Comparison of ENCODE assay signal across 16 cellular contexts in the genomic region with DNA sequence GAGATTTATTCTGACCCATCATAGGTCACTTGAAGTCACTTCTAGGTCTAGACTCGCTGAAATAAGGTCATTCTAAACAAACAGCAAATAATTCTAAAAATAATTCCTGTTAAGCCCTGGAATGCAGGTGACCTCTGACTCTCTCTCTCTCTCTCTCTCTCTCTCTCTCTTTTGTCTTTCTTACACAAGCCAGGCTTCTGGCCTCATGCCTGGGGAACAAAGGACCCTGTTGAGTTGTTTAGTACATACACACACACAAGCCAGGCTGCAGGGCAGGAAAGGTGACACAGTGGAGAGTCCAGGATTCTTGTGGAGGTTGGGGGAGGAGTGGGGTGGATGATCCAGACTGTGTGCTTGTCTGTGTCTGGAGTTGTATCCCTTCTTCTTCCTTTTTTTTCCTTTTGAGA. TPM values are rescaled to one million over a fixed set of nuclear protein-coding genes. Genes with fewer than 3 reads are reported as not detected.
DNase-seq lines count a peak whose midpoint lies in the region; ATAC-seq and TF ChIP-seq lines count a peak whose summit lies in the region.
"Had no signal": no experiment of that assay in that cellular context is flagged by ENCODE, and none has a peak within 500 bp of the region (broad histone marks: within the 10 kb centered on the region; RNA-seq: fewer than 3 reads in every experiment).

No MANE protein-coding gene starts in this region.

- H3K36me3 Mint-ChIP-seq in Caco-2 (ENCODE audit: insufficient read depth, unreplicated experiment): peaks cover 15% of the 10 kb centered on the region
- H3K36me3 Mint-ChIP-seq: naive thymus-derived CD8-positive, alpha-beta T cell had no signal

- H3K27me3 Mint-ChIP-seq in Caco-2 (ENCODE audit: insufficient read depth, unreplicated experiment): no peaks in the 10 kb centered on the region

- in situ Hi-C loops in GM13977 (cut with MboI; ENCODE audit: low pct_unique_long_range_greater_than_20kb, low sequenced_read_pairs, unreplicated experiment): no loop called here

- peak; percentile 5 for ATAC-seq in esophagus mucosa
- ATAC-seq in HG03571 (IDR thresholded peaks at IDR 0.05; ENCODE audit: unreplicated experiment): no peak
- no peak for ATAC-seq in mucosa of descending colon
- ATAC-seq: activated CD4-positive, alpha-beta T cell treated with anti-CD3 and anti-CD28 coated beads for 36 hours; naive thymus-derived CD8-positive, alpha-beta T cell; stimulated activated naive CD8-positive, alpha-beta T cell treated with anti-CD3 and anti-CD28 coated beads, Interleukin-15, amount 100 ng/mL, for 72 hours had no signal

- peak overlapping the region; percentile 32 for H3K4me3 Mint-ChIP-seq in Caco-2 (ENCODE audit: unreplicated experiment)
- H3K4me3 Mint-ChIP-seq: activated CD4-positive, alpha-beta T cell treated with anti-CD3 and anti-CD28 coated beads for 36 hours; stimulated activated naive CD8-positive, alpha-beta T cell treated with anti-CD3 and anti-CD28 coated beads, Interleukin-15, amount 100 ng/mL, for 72 hours had no signal

- peak; percentile 90 to 91 for DNase-seq in Caco-2
- no peak for DNase-seq in NT2/D1 (ENCODE audit: low read depth, low spot score)
- peak; percentile 55 for DNase-seq in mucosa of gallbladder (ENCODE audit: low spot score)
- no peak for DNase-seq in 8988T
- no peak for DNase-seq in GM13977 (ENCODE audit: low spot score)
- DNase-seq in mucosa of descending colon: no peak
- DNase-seq: activated CD4-positive, alpha-beta T cell treated with anti-CD3 and anti-CD28 coated beads for 36 hours; activated naive CD4-positive, alpha-beta T cell; dorsolateral prefrontal cortex; naive thymus-derived CD8-positive, alpha-beta T cell; NCI-H510A; SK-N-SH; stimulated activated CD4-positive, alpha-beta T cell treated with anti-CD3 and anti-CD28 coated beads, Interleukin-1b, Interleukin-23, amount 100 ng/mL, for 48 hours; stimulated activated naive CD8-positive, alpha-beta T cell treated with anti-CD3 and anti-CD28 coated beads, Interleukin-15, amount 100 ng/mL, for 72 hours had no signal

- BruUV-seq in Caco-2 (replicated peaks; lab: Mats Ljungman, UMichigan): no TSS peak

- H3K9me3 ChIP-seq in Caco-2: no peaks in the 10 kb centered on the region
- no peaks in the 10 kb centered on the region for H3K9me3 ChIP-seq in NT2/D1 (ENCODE audit: insufficient read depth, low read length)
- no peaks in the 10 kb centered on the region for H3K9me3 ChIP-seq in mucosa of descending colon
- H3K9me3 ChIP-seq: SK-N-SH had no signal

- peaks cover 40% of the 10 kb centered on the region for H3K4me1 Mint-ChIP-seq in Caco-2 (ENCODE audit: low read depth, unreplicated experiment)

- CTCF ChIA-PET in Caco-2 (lab: Charles Lee): interaction anchor here (1.0 kb wide), 1 partner anchor 44 kb away, joined by 3 read pairs; no protein-coding TSS in a partner anchor

- POLR2A ChIA-PET in Caco-2 (lab: Charles Lee): interaction anchor here (0.7 kb wide), 1 partner anchor 32 kb away, joined by 4 read pairs; no protein-coding TSS in a partner anchor

- H3K4me3 ChIP-seq in Caco-2 (ENCODE audit: low read depth, low read length) (no peak overlapping the region), NT2/D1 (ENCODE audit: insufficient read length, low read depth) (no peak overlapping the region), mucosa of descending colon (no peak overlapping the region)
- H3K4me3 ChIP-seq: dorsolateral prefrontal cortex had no signal

- H3K9ac ChIP-seq in NT2/D1 (ENCODE audit: insufficient read length, low read depth): peak overlapping the region; percentile 6
- H3K9ac ChIP-seq: SK-N-SH had no signal

- no peaks in the 10 kb centered on the region for H3K9me3 Mint-ChIP-seq in Caco-2 (ENCODE audit: unreplicated experiment)
- H3K9me3 Mint-ChIP-seq: naive thymus-derived CD8-positive, alpha-beta T cell; stimulated activated naive CD8-positive, alpha-beta T cell treated with anti-CD3 and anti-CD28 coated beads, Interleukin-15, amount 100 ng/mL, for 72 hours had no signal

- H3K27ac Mint-ChIP-seq in Caco-2 (ENCODE audit: unreplicated experiment): peak overlapping the region; percentile 81
- H3K27ac Mint-ChIP-seq: activated CD4-positive, alpha-beta T cell treated with anti-CD3 and anti-CD28 coated beads for 36 hours; naive thymus-derived CD8-positive, alpha-beta T cell; stimulated activated naive CD8-positive, alpha-beta T cell treated with anti-CD3 and anti-CD28 coated beads, Interleukin-15, amount 100 ng/mL, for 72 hours had no signal

- intact Hi-C loops in Caco-2 (cut with micrococcal nuclease; ENCODE audit: unreplicated experiment) (loop anchor here (1.0 to 2.0 kb wide), 4 partner anchors 20 to 139 kb away; partner anchors contain the start of gene LAMTOR2), mucosa of descending colon (cut with DNase I, micrococcal nuclease) (no loop called here)

- peaks cover 39% of the 10 kb centered on the region for H3K4me1 ChIP-seq in Caco-2
- H3K4me1 ChIP-seq in NT2/D1 (ENCODE audit: insufficient read depth, insufficient read length): peaks cover 17% of the 10 kb centered on the region
- peaks cover 2% of the 10 kb centered on the region for H3K4me1 ChIP-seq in mucosa of descending colon (ENCODE audit: low read depth)

- H3K36me3 ChIP-seq in Caco-2 (ENCODE audit: control insufficient read depth, insufficient read depth, low read length) (peaks cover 1% of the 10 kb centered on the region; the same call in 1 of the 2 replicates), NT2/D1 (ENCODE audit: insufficient read depth, insufficient read length, low read length) (peaks cover 41% of the 10 kb centered on the region), mucosa of descending colon (ENCODE audit: low read depth) (no peaks in the 10 kb centered on the region)

- H3K27me3 ChIP-seq in Caco-2 (replicated peaks; ENCODE audit: control insufficient read depth, insufficient read depth, low read length): no peaks in the 10 kb centered on the region
- no peaks in the 10 kb centered on the region for H3K27me3 ChIP-seq in NT2/D1 (ENCODE audit: insufficient read depth, insufficient read length)
- H3K27me3 ChIP-seq: dorsolateral prefrontal cortex had no signal

- TF ChIP-seq CTCF in Caco-2 (IDR thresholded peaks at IDR 0.05; ENCODE audit: insufficient read depth in 1 of 2, low read depth in 1 of 2, low read length in 1 of 2, severe bottlenecking in 1 of 2, unreplicated experiment in 1 of 2): no peak
- no peak for TF ChIP-seq CTCF in GM13977 (IDR thresholded peaks at IDR 0.05; ENCODE audit: extremely low read depth, insufficient read depth, missing control alignments)
- TF ChIP-seq CTCF in mucosa of descending colon (IDR thresholded peaks at IDR 0.05): no peak

RNA-seq across cellular contexts. Expression of gene MEX3A, which starts 4.0 kb away (rescaled TPM):
- total RNA-seq in Caco-2 (2022) (8.9 and 12.2 TPM in 2 replicates), esophagus mucosa (1.7 TPM), mucosa of gallbladder (1.4 TPM), mucosa of descending colon (1 to 10 TPM in 1 of 3 donors, under 1 TPM in 2; 0.32 to 2.5 (median 0.66) TPM)

RNA-seq across cellular contexts. Expression of gene RAB25, which starts 25.3 kb away (rescaled TPM):
- total RNA-seq in Caco-2 (2022): 138 and 141 TPM in 2 replicates
- 420 TPM for total RNA-seq in esophagus mucosa
- 103 TPM for total RNA-seq in mucosa of gallbladder
- total RNA-seq in mucosa of descending colon: 100 to 1,000 TPM in 2 of 3 donors, 10 to 100 TPM in 1; 85.1 to 242 (median 158) TPM

RNA-seq across cellular contexts. Expression of gene LMNA, which starts 28.3 kb away (rescaled TPM):
- 112 and 113 TPM in 2 replicates for total RNA-seq in Caco-2 (2022)
- 315 TPM for total RNA-seq in esophagus mucosa
- 293 TPM for total RNA-seq in mucosa of gallbladder
- 100 to 1,000 TPM; 263 to 334 (median 308) TPM for total RNA-seq in mucosa of descending colon

RNA-seq across cellular contexts. Expression of gene LAMTOR2, which starts 31.7 kb away (rescaled TPM):
- total RNA-seq in Caco-2 (2022) (49.4 and 49.5 TPM in 2 replicates), esophagus mucosa (62.3 TPM), mucosa of gallbladder (77.0 TPM), mucosa of descending colon (10 to 100 TPM; 49.8 to 73.4 (median 60.7) TPM)

RNA-seq across cellular contexts. Expression of gene UBQLN4, which starts 32.7 kb away (rescaled TPM):
- 60.9 and 65.5 TPM in 2 replicates for total RNA-seq in Caco-2 (2022)
- 23.0 TPM for total RNA-seq in esophagus mucosa
- 34.1 TPM for total RNA-seq in mucosa of gallbladder
- 10 to 100 TPM; 23.7 to 36.9 (median 23.9) TPM for total RNA-seq in mucosa of descending colon

Comparison
In these comparisons a context has a peak if more than half of its experiments do, and no peak if none do; other contexts are left out.
1. DNase-seq: peak in Caco-2 (2 of 2) and mucosa of gallbladder (single experiment); none in NT2/D1 (single experiment), 8988T (single experiment), GM13977 (single experiment) and mucosa of descending colon (0 of 3).